In genomic region chr2:195651041-195651440, GRCh38 we compare ENCODE assay signal across 1 cellular context.
TF ChIP-seq lines count a peak whose summit lies in the region.

No MANE protein-coding gene starts in this region.

TF ChIP-seq in GM23338, 12 proteins besides CTCF, POLR2A, EP300 and RAD21 (continued from another document):
- TF ChIP-seq ZNF462 (CRISPR knock-in tag; IDR thresholded peaks at IDR 0.05) (no peak), POLR2AphosphoS5 (IDR thresholded peaks at IDR 0.05; ENCODE audit: low read depth) (no peak), REST (IDR thresholded peaks at IDR 0.05; ENCODE audit: unreplicated experiment) (no peak), ZNF331 (CRISPR knock-in tag; IDR thresholded peaks at IDR 0.05; ENCODE audit: low read depth) (no peak), ZNF114 (CRISPR knock-in tag; IDR thresholded peaks at IDR 0.05) (no peak), NANOG (IDR thresholded peaks at IDR 0.05; ENCODE audit: borderline replicate concordance) (no peak), CREB1 (CRISPR knock-in tag; IDR thresholded peaks at IDR 0.05; ENCODE audit: low read depth) (no peak), EZH2 (IDR thresholded peaks at IDR 0.05; ENCODE audit: low read depth, unreplicated experiment) (no peak)
